In genomic region chr4:14410469-14410868, GRCh38 we compare ENCODE assay signal across 25 cellular contexts.
A peak's percentile ranks its signal among the peaks of the same experiment; 100 is the strongest.
DNase-seq lines count a peak whose midpoint lies in the region.
"Had no signal": no experiment of that assay in that cellular context is flagged by ENCODE, and none has a peak within 500 bp of the region (broad histone marks: within the 10 kb centered on the region; RNA-seq: fewer than 3 reads in every experiment).

No MANE protein-coding gene starts in this region.

- H4K8ac ChIP-seq in mesendoderm (ENCODE audit: low read depth, low read length): no peak overlapping the region

- no peaks in the 10 kb centered on the region for H3K27me3 ChIP-seq in mesendoderm (ENCODE audit: insufficient read depth, low read length, poor library complexity)
- no peaks in the 10 kb centered on the region for H3K27me3 ChIP-seq in effector memory CD4-positive, alpha-beta T cell (replicated peaks; ENCODE audit: control insufficient read depth, insufficient read depth, low read length, poor library complexity, severe bottlenecking)
- H3K27me3 ChIP-seq: BLaER1 treated with 17β-estradiol and CSF1 and Interleukin-3, amounts not matched to agents 10 nM and 100 nM had no signal

- H3K4ac ChIP-seq in mesendoderm (ENCODE audit: low read depth, low read length): no peak overlapping the region

- H3K27ac ChIP-seq in mesendoderm (ENCODE audit: low read depth, low read length): no peak overlapping the region
- H3K27ac ChIP-seq in effector memory CD4-positive, alpha-beta T cell (ENCODE audit: insufficient read depth, low read length, poor library complexity, severe bottlenecking): no peak overlapping the region
- H3K27ac ChIP-seq: BLaER1 treated with 17β-estradiol and CSF1 and Interleukin-3, amounts not matched to agents 10 nM and 100 nM; RWPE1 had no signal

- no peak overlapping the region for H3K4me2 ChIP-seq in mesendoderm (ENCODE audit: low read length)
- H3K4me2 ChIP-seq: BLaER1 treated with 17β-estradiol and CSF1 and Interleukin-3, amounts not matched to agents 10 nM and 100 nM had no signal

- H2BK15ac ChIP-seq in mesendoderm (replicated peaks; ENCODE audit: low read depth): no peak overlapping the region

- H4K5ac ChIP-seq in mesendoderm (ENCODE audit: low read length): no peak overlapping the region

- no peaks in the 10 kb centered on the region for H3K36me3 ChIP-seq in mesendoderm (ENCODE audit: control insufficient read depth, insufficient read depth, low read length)
- H3K36me3 ChIP-seq in effector memory CD4-positive, alpha-beta T cell (ENCODE audit: control insufficient read depth, insufficient read depth, low read length): no peaks in the 10 kb centered on the region
- H3K36me3 ChIP-seq: BLaER1 treated with 17β-estradiol and CSF1 and Interleukin-3, amounts not matched to agents 10 nM and 100 nM had no signal

- no peak overlapping the region for H3K56ac ChIP-seq in mesendoderm (ENCODE audit: low read length)

- WGBS in mesendoderm (ENCODE audit: extremely low coverage, insufficient coverage, low lambda C conversion rate): no CpG with 5 or more reads among the region's 3 CpGs

- H3K9me3 Mint-ChIP-seq in activated naive CD8-positive, alpha-beta T cell treated with anti-CD3 and anti-CD28 coated beads for 36 hours: no peaks in the 10 kb centered on the region
- H3K9me3 Mint-ChIP-seq: T-helper 2 cell treated with Interferon-gamma antibody and Interleukin-4, amounts not matched to agents 5 μg/mL and 100 μg/mL, for 36 hours had no signal

- no peaks in the 10 kb centered on the region for H3K9me3 ChIP-seq in effector memory CD4-positive, alpha-beta T cell (ENCODE audit: control insufficient read depth, low read length)
- H3K9me3 ChIP-seq: BLaER1 treated with 17β-estradiol and CSF1 and Interleukin-3, amounts not matched to agents 10 nM and 100 nM had no signal

- H3K36me3 Mint-ChIP-seq in activated naive CD8-positive, alpha-beta T cell treated with anti-CD3 and anti-CD28 coated beads for 36 hours: no peaks in the 10 kb centered on the region

- no peak overlapping the region for H2AK5ac ChIP-seq in mesendoderm (ENCODE audit: low read length)

- H2BK120ac ChIP-seq in mesendoderm (ENCODE audit: low read depth, low read length): no peak overlapping the region

- H3K4me1 Mint-ChIP-seq in activated naive CD8-positive, alpha-beta T cell treated with anti-CD3 and anti-CD28 coated beads for 36 hours: no peaks in the 10 kb centered on the region

- H3K79me2 ChIP-seq in mesendoderm (ENCODE audit: control insufficient read depth, insufficient read depth, low read length): no peaks in the 10 kb centered on the region

- H3K18ac ChIP-seq in mesendoderm (ENCODE audit: low read length): no peak overlapping the region

- no peak overlapping the region for H2BK5ac ChIP-seq in mesendoderm (ENCODE audit: low read length)

- no peak overlapping the region for H3K27ac Mint-ChIP-seq in activated naive CD8-positive, alpha-beta T cell treated with anti-CD3 and anti-CD28 coated beads for 36 hours
- H3K27ac Mint-ChIP-seq: CD4-positive, alpha-beta T cell; T-helper 2 cell treated with Interferon-gamma antibody and Interleukin-4, amounts not matched to agents 5 μg/mL and 100 μg/mL, for 36 hours had no signal

- no peaks in the 10 kb centered on the region for H3K27me3 Mint-ChIP-seq in activated naive CD8-positive, alpha-beta T cell treated with anti-CD3 and anti-CD28 coated beads for 36 hours
- H3K27me3 Mint-ChIP-seq: CD4-positive, alpha-beta T cell had no signal

- no peak overlapping the region for H3K4me3 ChIP-seq in mesendoderm (ENCODE audit: low read length)
- H3K4me3 ChIP-seq in effector memory CD4-positive, alpha-beta T cell (ENCODE audit: insufficient read depth, low read depth, low read length, poor library complexity, severe bottlenecking): no peak overlapping the region
- H3K4me3 ChIP-seq: BLaER1 treated with 17β-estradiol and CSF1 and Interleukin-3, amounts not matched to agents 10 nM and 100 nM had no signal

- no peak overlapping the region for H3K23ac ChIP-seq in mesendoderm (ENCODE audit: low read length)

- no peaks in the 10 kb centered on the region for H3K79me1 ChIP-seq in mesendoderm (ENCODE audit: low read length)

- no peak overlapping the region for H3K4me3 Mint-ChIP-seq in activated naive CD8-positive, alpha-beta T cell treated with anti-CD3 and anti-CD28 coated beads for 36 hours
- H3K4me3 Mint-ChIP-seq: CD4-positive, alpha-beta T cell; T-helper 2 cell treated with Interferon-gamma antibody and Interleukin-4, amounts not matched to agents 5 μg/mL and 100 μg/mL, for 36 hours had no signal

- H3K9ac ChIP-seq in mesendoderm (ENCODE audit: low read length): no peak overlapping the region
- H3K9ac ChIP-seq: BLaER1 treated with 17β-estradiol and CSF1 and Interleukin-3, amounts not matched to agents 10 nM and 100 nM had no signal

- DNase-seq in NCI-H748 (lab: John Stamatoyannopoulos, UW; ENCODE audit: unreplicated experiment): peak; percentile 16
- no peak for DNase-seq in NCI-H748 treated with DMSO at 0.1 percent for 48 hours (lab: John Stamatoyannopoulos, UW)
- peak; percentile 19 for DNase-seq in NCI-H1417 treated with DMSO at 0.1 percent for 48 hours (lab: John Stamatoyannopoulos, UW)
- peak; percentile 9 for DNase-seq in NCI-H774 (lab: John Stamatoyannopoulos, UW)
- peak; percentile 39 for DNase-seq in mesendoderm
- no peak for DNase-seq in occipital lobe (lab: John Stamatoyannopoulos, UW)
- no peak for DNase-seq in activated naive CD8-positive, alpha-beta T cell treated with anti-CD3 and anti-CD28 coated beads for 36 hours
- DNase-seq in effector memory CD4-positive, alpha-beta T cell: no peak
- DNase-seq: AML-193; CD4-positive, alpha-beta T cell; COR-L47; DMS79; EL; GF-D8; NCI-H1048; NCI-H1436; NCI-H1930; NCI-H2107; NCI-H345; NCI-H524 treated with DMSO at 0.1 percent for 48 hours; SHP77; T-helper 1 cell had no signal

- no peaks in the 10 kb centered on the region for H3K4me1 ChIP-seq in mesendoderm (ENCODE audit: control insufficient read depth, low read depth, low read length)
- H3K4me1 ChIP-seq in effector memory CD4-positive, alpha-beta T cell (ENCODE audit: control insufficient read depth, insufficient read depth, low read length, poor library complexity, severe bottlenecking): no peaks in the 10 kb centered on the region
- H3K4me1 ChIP-seq: BLaER1 treated with 17β-estradiol and CSF1 and Interleukin-3, amounts not matched to agents 10 nM and 100 nM had no signal

Comparison
In these comparisons a context has a peak if more than half of its experiments do, and no peak if none do; other contexts are left out.
1. DNase-seq: peak in NCI-H748 (single experiment), NCI-H1417 treated with DMSO at 0.1 percent for 48 hours (single experiment), NCI-H774 (single experiment) and mesendoderm (single experiment); none in NCI-H748 treated with DMSO at 0.1 percent for 48 hours (single experiment), occipital lobe (single experiment), activated naive CD8-positive, alpha-beta T cell treated with anti-CD3 and anti-CD28 coated beads for 36 hours (single experiment) and effector memory CD4-positive, alpha-beta T cell (0 of 3).